In the genomic region with DNA sequence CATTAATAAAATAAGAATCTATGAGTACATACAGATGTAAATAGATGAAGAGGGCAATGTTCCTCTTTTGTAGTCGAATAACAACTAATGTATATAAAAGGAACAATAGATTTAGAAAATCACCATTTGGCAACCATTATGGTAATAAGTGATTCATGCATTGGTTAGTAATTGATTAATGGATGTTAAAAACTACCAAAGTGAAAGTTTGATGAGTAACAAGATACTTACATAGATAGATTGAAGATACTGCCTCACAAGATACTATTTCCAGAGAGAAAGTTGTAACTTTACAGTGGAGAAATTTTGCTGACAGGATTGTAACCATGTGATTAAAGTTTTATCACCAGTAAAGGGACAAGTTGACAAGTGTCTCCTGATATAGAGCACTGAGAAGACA, we compare ENCODE assay signal across 19 cellular contexts.
"Had no signal": no experiment of that assay in that cellular context is flagged by ENCODE, and none has a peak within 500 bp of the region (broad histone marks: within the 10 kb centered on the region; RNA-seq: fewer than 3 reads in every experiment).

No MANE protein-coding gene starts in this region.

- H3K27ac ChIP-seq: coronary artery, ovary, suprapubic skin, thyroid gland had no signal

- H3K4me3 Mint-ChIP-seq: endodermal cell, neural crest cell, type B pancreatic cell had no signal

- H3K27ac Mint-ChIP-seq: endodermal cell, type B pancreatic cell had no signal

- ATAC-seq: left lobe of liver; naive thymus-derived CD4-positive, alpha-beta T cell; right cardiac atrium; stimulated activated naive CD8-positive, alpha-beta T cell treated with anti-CD3 and anti-CD28 coated beads, Interleukin-15, Interleukin-2, amounts not matched to agents 100 U/mL and 50 U/mL, for 24 hours had no signal

- DNase-seq: effector CD4-positive, alpha-beta T cell; endodermal cell; foreskin melanocyte; head of caudate nucleus; hypothalamus; kidney glomerular epithelial cell; mammary epithelial cell; naive thymus-derived CD4-positive, alpha-beta T cell; ovary; right cardiac atrium; small intestine; stimulated activated CD4-positive, alpha-beta T cell treated with anti-CD3 and anti-CD28 coated beads, Interleukin-12 subunit alpha, Interleukin-12 subunit beta, amount 100 ng/mL, for 4 hours; stimulated activated naive CD8-positive, alpha-beta T cell treated with anti-CD3 and anti-CD28 coated beads, Interleukin-15, Interleukin-2, amounts not matched to agents 100 U/mL and 50 U/mL, for 24 hours; thyroid gland had no signal

- H3K36me3 ChIP-seq: ovary, suprapubic skin, thyroid gland had no signal

- H3K9me3 ChIP-seq: ovary, suprapubic skin, thyroid gland had no signal

- H3K36me3 Mint-ChIP-seq: type B pancreatic cell had no signal

- H3K4me3 ChIP-seq: coronary artery, ovary, suprapubic skin, thyroid gland had no signal

- H3K27me3 Mint-ChIP-seq: naive thymus-derived CD4-positive, alpha-beta T cell; type B pancreatic cell had no signal

- H3K9me3 Mint-ChIP-seq: endodermal cell; naive thymus-derived CD4-positive, alpha-beta T cell had no signal
